15 cellular contexts compared by ENCODE assay signal in the genomic region with DNA sequence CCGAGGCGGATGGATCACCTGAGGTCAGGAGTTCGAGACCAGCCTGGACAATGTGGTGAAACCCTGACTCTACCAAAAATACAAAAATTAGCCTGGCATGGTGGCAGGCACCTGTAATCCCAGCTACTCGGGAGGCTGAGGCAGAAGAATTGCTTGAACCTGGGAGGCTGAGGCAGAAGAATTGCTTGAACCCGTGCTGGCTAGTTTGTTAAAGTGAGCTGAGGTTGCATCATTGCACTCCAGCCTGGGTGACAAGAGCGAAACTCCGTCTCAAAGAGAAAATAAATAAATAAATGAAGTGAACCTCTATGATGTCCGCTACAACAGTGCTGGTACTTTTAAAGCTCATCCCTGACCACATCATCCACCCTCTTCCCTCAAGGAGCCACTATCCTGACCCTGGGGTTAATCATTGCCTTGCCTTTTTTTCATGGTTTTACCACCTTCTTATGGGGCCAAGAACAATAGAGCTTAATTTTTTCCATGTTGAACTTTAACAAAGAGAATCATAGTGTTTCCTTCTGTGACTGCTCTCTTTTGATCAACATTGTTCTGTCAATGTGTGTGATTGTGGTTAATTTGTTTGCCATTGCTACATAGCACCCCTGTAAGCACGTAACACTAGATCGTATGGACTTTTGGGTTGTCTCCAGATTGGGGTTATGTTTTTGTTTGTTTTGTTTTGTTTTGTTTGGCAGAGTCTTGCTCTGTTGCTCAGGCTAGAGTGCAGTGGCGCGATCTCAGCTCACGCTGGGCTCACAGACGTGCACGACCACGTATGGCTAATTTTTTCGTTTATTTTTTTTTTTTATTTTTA. TPM values are rescaled to one million over a fixed set of nuclear protein-coding genes. Genes with fewer than 3 reads are reported as not detected.
DNase-seq lines count a peak whose midpoint lies in the region; ATAC-seq and TF ChIP-seq lines count a peak whose summit lies in the region.
"Had no signal": no experiment of that assay in that cellular context is flagged by ENCODE, and none has a peak within 500 bp of the region (broad histone marks: within the 10 kb centered on the region; RNA-seq: fewer than 3 reads in every experiment).

No MANE protein-coding gene starts in this region.

- H3K27me3 ChIP-seq in effector memory CD4-positive, alpha-beta T cell (replicated peaks; ENCODE audit: control insufficient read depth, insufficient read depth, low read length, poor library complexity, severe bottlenecking): no peaks in the 10 kb centered on the region
- no peaks in the 10 kb centered on the region for H3K27me3 ChIP-seq in CD4-positive, alpha-beta T cell (ENCODE audit: control insufficient read depth, insufficient read depth, low read length)
- H3K27me3 ChIP-seq: BLaER1, brain microvascular endothelial cell had no signal

- peaks cover 0 to 4% (median 0%) of the 10 kb centered on the region in 5 donors for H3K27me3 Mint-ChIP-seq in naive thymus-derived CD8-positive, alpha-beta T cell
- peaks cover 7% of the 10 kb centered on the region for H3K27me3 Mint-ChIP-seq in CD4-positive, alpha-beta T cell

- no peak overlapping the region for H3K4me3 ChIP-seq in effector memory CD4-positive, alpha-beta T cell (ENCODE audit: insufficient read depth, low read depth, low read length, poor library complexity, severe bottlenecking)
- H3K4me3 ChIP-seq: BLaER1 had no signal

- intact Hi-C loops in CD4-positive, alpha-beta T cell (cut with DNase I, micrococcal nuclease): loop anchor here in 1 of 2 experiments (5.0 kb wide), 1 partner anchor 42 kb away; no protein-coding TSS in a partner anchor

- POLR2A ChIA-PET in naive thymus-derived CD8-positive, alpha-beta T cell (lab: Charles Lee): no interaction called here
- POLR2A ChIA-PET in CD4-positive, alpha-beta T cell (lab: Charles Lee): no interaction called here

- H3K36me3 ChIP-seq in effector memory CD4-positive, alpha-beta T cell (ENCODE audit: control insufficient read depth, insufficient read depth, low read length): peaks cover 5% of the 10 kb centered on the region
- H3K36me3 ChIP-seq: brain microvascular endothelial cell had no signal

- CTCF ChIA-PET in CD4-positive, alpha-beta T cell (lab: Charles Lee): no interaction called here

- DNase-seq in EH (ENCODE audit: low read depth) (peak; percentile 13), NCI-H748 (lab: John Stamatoyannopoulos, UW; ENCODE audit: unreplicated experiment) (peak; percentile 30), glomerular visceral epithelial cell (ENCODE audit: extremely low spot score) (peak; percentile 57)
- no peak for DNase-seq in naive thymus-derived CD8-positive, alpha-beta T cell
- DNase-seq in effector memory CD4-positive, alpha-beta T cell: no peak
- no peak for DNase-seq in CD4-positive, alpha-beta T cell
- DNase-seq: activated naive CD4-positive, alpha-beta T cell; brain microvascular endothelial cell; foreskin melanocyte; midbrain; NCI-H1436 treated with DMSO at 0.1 percent for 48 hours; SK-N-SH; WERI-Rb-1 had no signal

- peaks cover 0 to 11% (median 0%) of the 10 kb centered on the region in 3 donors for H3K36me3 Mint-ChIP-seq in naive thymus-derived CD8-positive, alpha-beta T cell
- peaks cover 12% of the 10 kb centered on the region for H3K36me3 Mint-ChIP-seq in CD4-positive, alpha-beta T cell (ENCODE audit: low read depth)

- TF ChIP-seq CTCF in CD4-positive, alpha-beta T cell (IDR thresholded peaks at IDR 0.05): no peak

- peaks cover 0 to 2% (median 0%) of the 10 kb centered on the region in 4 donors for H3K4me1 Mint-ChIP-seq in naive thymus-derived CD8-positive, alpha-beta T cell
- H3K4me1 Mint-ChIP-seq in CD4-positive, alpha-beta T cell (ENCODE audit: low read depth): no peaks in the 10 kb centered on the region

- H3K4me3 Mint-ChIP-seq in naive thymus-derived CD8-positive, alpha-beta T cell: no peak overlapping the region
- no peak overlapping the region for H3K4me3 Mint-ChIP-seq in CD4-positive, alpha-beta T cell

- H3K27ac ChIP-seq in effector memory CD4-positive, alpha-beta T cell (ENCODE audit: insufficient read depth, low read length, poor library complexity, severe bottlenecking): no peak overlapping the region
- no peak overlapping the region for H3K27ac ChIP-seq in CD4-positive, alpha-beta T cell (ENCODE audit: low read depth, low read length)
- H3K27ac ChIP-seq: BLaER1, brain microvascular endothelial cell, WERI-Rb-1 had no signal

- no peak overlapping the region for H3K27ac Mint-ChIP-seq in naive thymus-derived CD8-positive, alpha-beta T cell
- H3K27ac Mint-ChIP-seq in CD4-positive, alpha-beta T cell: no peak overlapping the region

- H3K9me3 Mint-ChIP-seq in naive thymus-derived CD8-positive, alpha-beta T cell: no peaks in the 10 kb centered on the region
- no peaks in the 10 kb centered on the region for H3K9me3 Mint-ChIP-seq in CD4-positive, alpha-beta T cell

- ATAC-seq in naive thymus-derived CD8-positive, alpha-beta T cell: no peak
- no peak for ATAC-seq in CD4-positive, alpha-beta T cell (ENCODE audit: poor library complexity)

- H3K9me3 ChIP-seq in effector memory CD4-positive, alpha-beta T cell (ENCODE audit: control insufficient read depth, low read length): no peaks in the 10 kb centered on the region
- H3K9me3 ChIP-seq in CD4-positive, alpha-beta T cell (ENCODE audit: control insufficient read depth, low read length): no peaks in the 10 kb centered on the region
- H3K9me3 ChIP-seq: SK-N-SH had no signal

- no peaks in the 10 kb centered on the region for H3K4me1 ChIP-seq in effector memory CD4-positive, alpha-beta T cell (ENCODE audit: control insufficient read depth, insufficient read depth, low read length, poor library complexity, severe bottlenecking)

RNA-seq across cellular contexts. Expression of a gene that starts 17.1 kb away (rescaled TPM):
- total RNA-seq in naive thymus-derived CD8-positive, alpha-beta T cell: 100 to 1,000 TPM; 105 TPM
- polyA plus RNA-seq in naive thymus-derived CD8-positive, alpha-beta T cell: 100 to 1,000 TPM; 299 to 388 (median 360) TPM
- total RNA-seq in CD4-positive, alpha-beta T cell: 10 to 100 TPM; 79.1 to 82.5 TPM

RNA-seq across cellular contexts. Expression of a gene that starts 17.3 kb away (rescaled TPM):
- total RNA-seq in naive thymus-derived CD8-positive, alpha-beta T cell: 10 to 100 TPM; 39.1 to 39.5 TPM
- polyA plus RNA-seq in naive thymus-derived CD8-positive, alpha-beta T cell: 10 to 100 TPM; 14.3 to 17.8 (median 17.2) TPM
- total RNA-seq in CD4-positive, alpha-beta T cell: 100 to 1,000 TPM; 196 to 207 TPM

RNA-seq across cellular contexts. Expression of a gene that starts 22.4 kb away (rescaled TPM):
- total RNA-seq in naive thymus-derived CD8-positive, alpha-beta T cell: 10 to 100 TPM; 52.8 to 59.7 TPM
- polyA plus RNA-seq in naive thymus-derived CD8-positive, alpha-beta T cell: 10 to 100 TPM; 18.0 to 31.9 (median 27.7) TPM
- total RNA-seq in CD4-positive, alpha-beta T cell: 10 to 100 TPM; 20.0 to 20.3 TPM

RNA-seq across cellular contexts. Expression of a gene that starts 45.9 kb away (rescaled TPM):
- not detected for total RNA-seq in naive thymus-derived CD8-positive, alpha-beta T cell
- not detected for polyA plus RNA-seq in naive thymus-derived CD8-positive, alpha-beta T cell
- total RNA-seq in CD4-positive, alpha-beta T cell: not detected
- polyA plus RNA-seq: SK-N-SH had no signal

RNA-seq across cellular contexts. Expression of a gene that starts 55.5 kb away (rescaled TPM):
- not detected for total RNA-seq in naive thymus-derived CD8-positive, alpha-beta T cell
- polyA plus RNA-seq in naive thymus-derived CD8-positive, alpha-beta T cell: not detected
- not detected for total RNA-seq in CD4-positive, alpha-beta T cell
- total RNA-seq: omental fat pad had no signal
- polyA plus RNA-seq: SK-N-SH had no signal

Comparison
In these comparisons a context has a peak if more than half of its experiments do, and no peak if none do; other contexts are left out.
1. DNase-seq: peak in EH (single experiment), NCI-H748 (single experiment) and glomerular visceral epithelial cell (single experiment); none in naive thymus-derived CD8-positive, alpha-beta T cell (0 of 10), effector memory CD4-positive, alpha-beta T cell (0 of 3) and CD4-positive, alpha-beta T cell (0 of 10).
2. RNA of a gene that starts 17.3 kb away (total RNA-seq): 196 to 207 TPM in CD4-positive, alpha-beta T cell; 39.1 to 39.5 TPM in naive thymus-derived CD8-positive, alpha-beta T cell; every median in the first group is over 4 times any median in the second.